In the genomic region with DNA sequence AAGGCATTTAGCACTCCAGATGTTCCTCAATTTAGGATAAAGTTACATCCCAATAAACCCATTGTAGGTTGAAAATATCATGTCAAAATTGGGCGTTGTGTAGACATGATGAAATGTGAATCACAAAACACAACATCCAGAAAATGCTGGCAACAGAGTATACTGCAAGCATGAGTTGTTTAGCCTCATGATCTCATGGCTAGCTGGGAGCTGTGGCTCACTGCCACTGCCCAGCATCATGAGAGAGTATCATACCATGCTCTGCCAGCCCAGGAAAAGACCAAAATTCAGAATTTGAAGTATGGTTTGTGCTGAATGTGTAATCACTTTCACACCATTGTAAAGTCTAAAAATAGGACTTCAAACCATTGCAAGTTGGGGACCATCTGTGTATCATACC, we compare ENCODE assay signal across 22 cellular contexts.
"Had no signal": no experiment of that assay in that cellular context is flagged by ENCODE, and none has a peak within 500 bp of the region (broad histone marks: within the 10 kb centered on the region; RNA-seq: fewer than 3 reads in every experiment).

No MANE protein-coding gene starts in this region.

- H3K4me1 ChIP-seq: breast epithelium, esophagus muscularis mucosa, gastrocnemius medialis, right lobe of liver, uterus had no signal

- H3K27ac ChIP-seq: breast epithelium, esophagus muscularis mucosa, gastrocnemius medialis, ovary, right lobe of liver, skin epidermis, uterus had no signal

- H3K27me3 ChIP-seq: breast epithelium, esophagus muscularis mucosa, gastrocnemius medialis, ovary, right lobe of liver, uterus had no signal

- H3K4me3 ChIP-seq: breast epithelium, esophagus muscularis mucosa, gastrocnemius medialis, ovary, right lobe of liver, skin epidermis, uterus had no signal

- H3K36me3 ChIP-seq: breast epithelium, esophagus muscularis mucosa, gastrocnemius medialis, ovary, right lobe of liver, uterus had no signal

- DNase-seq: activated B cell treated with CpG ODN at 0.5 μM for 24 hours; activated CD4-positive, alpha-beta T cell treated with anti-CD3 and anti-CD28 coated beads, Interleukin-2, amount 50 U/mL, for 1 hour; activated CD8-positive, alpha-beta T cell treated with anti-CD3 and anti-CD28 coated beads for 36 hours; activated naive CD8-positive, alpha-beta T cell treated with anti-CD3 and anti-CD28 coated beads, Interleukin-2, amount 50 U/mL, for 24 hours; activated T-cell treated with anti-CD3 and anti-CD28 coated beads, Interleukin-2, amount 50 U/mL, for 4 hours; endodermal cell; gastrocnemius medialis; glutamatergic neuron; islet precursor cell; left cardiac atrium; mammary epithelial cell; naive thymus-derived CD4-positive, alpha-beta T cell; ovary; right lobe of liver; stimulated activated CD4-positive, alpha-beta T cell treated with anti-CD3 and anti-CD28 coated beads, Interleukin-12 subunit alpha, Interleukin-12 subunit beta, amount 100 ng/mL, for 4 hours; stimulated activated CD4-positive, alpha-beta T cell treated with anti-CD3 and anti-CD28 coated beads, Interleukin-4, amount 100 ng/mL, for 1 hour; substantia nigra; uterus had no signal

- ATAC-seq: activated CD8-positive, alpha-beta T cell treated with anti-CD3 and anti-CD28 coated beads for 36 hours; activated naive CD8-positive, alpha-beta T cell treated with anti-CD3 and anti-CD28 coated beads, Interleukin-2, amount 50 U/mL, for 24 hours; activated T-cell treated with anti-CD3 and anti-CD28 coated beads, Interleukin-2, amount 50 U/mL, for 4 hours; activated T-helper 17 cell treated with anti-CD3 and anti-CD28 coated beads, Interleukin-2, amount 50 U/mL, for 72 hours; gastrocnemius medialis; left cardiac atrium; naive thymus-derived CD4-positive, alpha-beta T cell; right lobe of liver had no signal

- H3K9me3 ChIP-seq: breast epithelium, esophagus muscularis mucosa, gastrocnemius medialis, ovary, right lobe of liver, uterus had no signal
